9 cellular contexts compared by ENCODE assay signal in the genomic region with DNA sequence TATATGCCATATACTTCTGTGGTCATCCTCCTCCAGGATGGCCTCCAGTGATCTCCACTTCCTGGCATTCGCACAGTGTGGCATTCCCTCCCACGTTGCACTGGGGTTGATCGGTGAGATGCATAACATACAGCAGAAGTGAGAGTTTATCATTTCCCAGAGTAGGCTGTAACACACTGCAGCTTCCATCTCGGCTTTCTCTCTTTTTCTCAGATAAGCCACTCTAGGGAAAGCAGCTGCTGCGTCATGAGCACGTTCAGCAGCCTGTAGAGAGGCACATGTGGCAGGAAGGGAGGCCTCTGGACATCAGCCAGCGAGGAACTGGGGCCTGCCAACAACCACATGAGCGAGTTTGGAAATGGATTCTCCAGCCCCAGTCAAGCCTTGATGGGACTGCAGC.
A peak's percentile ranks its signal among the peaks of the same experiment; 100 is the strongest.
DNase-seq lines count a peak whose midpoint lies in the region; ATAC-seq and TF ChIP-seq lines count a peak whose summit lies in the region.
"Had no signal": no experiment of that assay in that cellular context is flagged by ENCODE, and none has a peak within 500 bp of the region (broad histone marks: within the 10 kb centered on the region; RNA-seq: fewer than 3 reads in every experiment).

No MANE protein-coding gene starts in this region.

- H3K4me1 ChIP-seq in HUES6 (ENCODE audit: control insufficient read depth, insufficient read depth, low read length) = peaks cover 16% of the 10 kb centered on the region
- H3K4me1 ChIP-seq in heart left ventricle = peaks cover 0 to 50% (median 27%) of the 10 kb centered on the region in 12 donors

- H3K9me3 ChIP-seq in HUES6 (ENCODE audit: control insufficient read depth, insufficient read depth, low read depth, low read length) (no peaks in the 10 kb centered on the region), heart left ventricle (no peaks in the 10 kb centered on the region)

- peak overlapping the region; percentile 21; the same call in 1 of the 2 replicates for H3K27ac ChIP-seq in HUES6 (ENCODE audit: low read depth, low read length)
- peak overlapping the region in 11 of 12 donors; percentile 48 to 78 (median 70) for H3K27ac ChIP-seq in heart left ventricle

- no peaks in the 10 kb centered on the region for H3K9me3 Mint-ChIP-seq in stimulated activated naive B cell treated with anti-CD40 and anti-IgM and Interleukin-4, amounts not matched to agents 10 μg/mL and 1 μg/mL and 100 μg/mL, for 72 hours
- no peaks in the 10 kb centered on the region for H3K9me3 Mint-ChIP-seq in activated T-cell treated with anti-CD3 and anti-CD28 coated beads, Interleukin-2, amount 50 U/mL, for 24 hours

- no peak for TF ChIP-seq POLR2A in heart left ventricle (IDR thresholded peaks at IDR 0.05)

- TF ChIP-seq CTCF in heart left ventricle (IDR thresholded peaks at IDR 0.05) = no peak

- no peaks in the 10 kb centered on the region for H3K27me3 ChIP-seq in HUES6 (ENCODE audit: control insufficient read depth, insufficient read depth, low read length)
- H3K27me3 ChIP-seq in heart left ventricle = no peaks in the 10 kb centered on the region

- no peak overlapping the region for H3K4me3 Mint-ChIP-seq in stimulated activated naive B cell treated with anti-CD40 and anti-IgM and Interleukin-4, amounts not matched to agents 10 μg/mL and 1 μg/mL and 100 μg/mL, for 72 hours
- H3K4me3 Mint-ChIP-seq in activated T-cell treated with anti-CD3 and anti-CD28 coated beads, Interleukin-2, amount 50 U/mL, for 24 hours = no peak overlapping the region

- no peak overlapping the region for H3K4me3 ChIP-seq in HUES6 (ENCODE audit: low read depth, low read length)
- peak overlapping the region in 1 of 12 donors; percentile 24 for H3K4me3 ChIP-seq in heart left ventricle
- no peak overlapping the region for H3K4me3 ChIP-seq in skeletal muscle cell (ENCODE audit: low read depth, low read length)

- no peaks in the 10 kb centered on the region for H3K36me3 Mint-ChIP-seq in stimulated activated naive B cell treated with anti-CD40 and anti-IgM and Interleukin-4, amounts not matched to agents 10 μg/mL and 1 μg/mL and 100 μg/mL, for 72 hours
- H3K36me3 Mint-ChIP-seq in activated T-cell treated with anti-CD3 and anti-CD28 coated beads, Interleukin-2, amount 50 U/mL, for 24 hours (ENCODE audit: low read depth) = no peaks in the 10 kb centered on the region

- peak; percentile 47 for DNase-seq in SK-N-DZ (ENCODE audit: low spot score)
- peak; percentile 88 to 93 (median 91) for DNase-seq in heart left ventricle
- DNase-seq in skeletal muscle cell (ENCODE audit: low read depth) = peak; percentile 42
- no peak for DNase-seq in stimulated activated naive B cell treated with anti-CD40 and anti-IgM and Interleukin-4, amounts not matched to agents 10 μg/mL and 1 μg/mL and 100 μg/mL, for 72 hours
- DNase-seq in NCI-H748 (lab: John Stamatoyannopoulos, UW; ENCODE audit: unreplicated experiment) = no peak
- no peak for DNase-seq in activated T-cell treated with anti-CD3 and anti-CD28 coated beads, Interleukin-2, amount 50 U/mL, for 24 hours
- DNase-seq in effector CD8-positive, alpha-beta T cell (lab: John Stamatoyannopoulos, UW) = no peak
- DNase-seq: stimulated activated naive CD8-positive, alpha-beta T cell treated with anti-CD3 and anti-CD28 coated beads, Interleukin-15, Interleukin-2, amounts not matched to agents 100 U/mL and 50 U/mL, for 24 hours had no signal

- H3K27ac Mint-ChIP-seq in stimulated activated naive B cell treated with anti-CD40 and anti-IgM and Interleukin-4, amounts not matched to agents 10 μg/mL and 1 μg/mL and 100 μg/mL, for 72 hours = no peak overlapping the region
- H3K27ac Mint-ChIP-seq in activated T-cell treated with anti-CD3 and anti-CD28 coated beads, Interleukin-2, amount 50 U/mL, for 24 hours = no peak overlapping the region

- H3K36me3 ChIP-seq in HUES6 (ENCODE audit: control insufficient read depth, insufficient read depth, low read length) = no peaks in the 10 kb centered on the region
- no peaks in the 10 kb centered on the region for H3K36me3 ChIP-seq in heart left ventricle

- 8 to 17% (median 10%) methylated on average over 6 to 8 of the region's 8 CpGs for WGBS in heart left ventricle, 4 donors

- no peaks in the 10 kb centered on the region for H3K4me1 Mint-ChIP-seq in stimulated activated naive B cell treated with anti-CD40 and anti-IgM and Interleukin-4, amounts not matched to agents 10 μg/mL and 1 μg/mL and 100 μg/mL, for 72 hours
- H3K4me1 Mint-ChIP-seq in activated T-cell treated with anti-CD3 and anti-CD28 coated beads, Interleukin-2, amount 50 U/mL, for 24 hours (ENCODE audit: low read depth) = peaks cover 16% of the 10 kb centered on the region

- intact Hi-C loops in heart left ventricle (cut with DNase I) = no loop called here

- H3K9ac ChIP-seq in HUES6 (ENCODE audit: low read length) = peak overlapping the region; percentile 28

- peak; percentile 81 to 96 (median 93) for ATAC-seq in heart left ventricle
- no peak for ATAC-seq in stimulated activated naive B cell treated with anti-CD40 and anti-IgM and Interleukin-4, amounts not matched to agents 10 μg/mL and 1 μg/mL and 100 μg/mL, for 72 hours (replicated peaks)
- ATAC-seq: stimulated activated naive CD8-positive, alpha-beta T cell treated with anti-CD3 and anti-CD28 coated beads, Interleukin-15, Interleukin-2, amounts not matched to agents 100 U/mL and 50 U/mL, for 24 hours had no signal

- no peaks in the 10 kb centered on the region for H3K27me3 Mint-ChIP-seq in stimulated activated naive B cell treated with anti-CD40 and anti-IgM and Interleukin-4, amounts not matched to agents 10 μg/mL and 1 μg/mL and 100 μg/mL, for 72 hours
- H3K27me3 Mint-ChIP-seq in activated T-cell treated with anti-CD3 and anti-CD28 coated beads, Interleukin-2, amount 50 U/mL, for 24 hours = no peaks in the 10 kb centered on the region

Comparison
In these comparisons a context has a peak if more than half of its experiments do, and no peak if none do; other contexts are left out.
1. DNase-seq: peak in SK-N-DZ (single experiment), heart left ventricle (5 of 5) and skeletal muscle cell (single experiment); none in stimulated activated naive B cell treated with anti-CD40 and anti-IgM and Interleukin-4, amounts not matched to agents 10 μg/mL and 1 μg/mL and 100 μg/mL, for 72 hours (single experiment), NCI-H748 (single experiment), activated T-cell treated with anti-CD3 and anti-CD28 coated beads, Interleukin-2, amount 50 U/mL, for 24 hours (single experiment) and effector CD8-positive, alpha-beta T cell (single experiment).
2. ATAC-seq: peak in heart left ventricle (4 of 4); none in stimulated activated naive B cell treated with anti-CD40 and anti-IgM and Interleukin-4, amounts not matched to agents 10 μg/mL and 1 μg/mL and 100 μg/mL, for 72 hours (0 of 2).